In genomic region chr4:8383016-8383415, GRCh38 we compare ENCODE assay signal across 16 cellular contexts. TPM values are rescaled to one million over a fixed set of nuclear protein-coding genes. Genes with fewer than 3 reads are reported as not detected.
DNase-seq lines count a peak whose midpoint lies in the region; ATAC-seq and TF ChIP-seq lines count a peak whose summit lies in the region.
"Had no signal": no experiment of that assay in that cellular context is flagged by ENCODE, and none has a peak within 500 bp of the region (broad histone marks: within the 10 kb centered on the region; RNA-seq: fewer than 3 reads in every experiment).

No MANE protein-coding gene starts in this region.

- peak overlapping the region; percentile 76 for H3K9ac ChIP-seq in BLaER1
- H3K9ac ChIP-seq: SK-N-SH had no signal

- H3K36me3 ChIP-seq in BLaER1 (peaks cover 44% of the 10 kb centered on the region), psoas muscle (ENCODE audit: insufficient read depth in 1 of 2, low read depth in 1 of 2) (peaks cover 0 to 37% of the 10 kb centered on the region in 2 donors)
- H3K36me3 ChIP-seq: HAP-1 had no signal

- no peak for TF ChIP-seq CTCF in psoas muscle (IDR thresholded peaks at IDR 0.05)
- no peak for TF ChIP-seq CTCF in lower leg skin (IDR thresholded peaks at IDR 0.05)

- peak overlapping the region; percentile 90 for H3K27ac ChIP-seq in BLaER1
- peak overlapping the region; percentile 13 for H3K27ac ChIP-seq in right cardiac atrium (ENCODE audit: low read length)
- peak overlapping the region; percentile 9 for H3K27ac ChIP-seq in psoas muscle

- WGBS in right cardiac atrium, result 87% methylated on average over 14 of the region's 14 CpGs
- 76 to 88% (median 81%) methylated on average over 14 of the region's 14 CpGs for WGBS in psoas muscle, 3 donors
- WGBS in lower leg skin, 2 donors, result 88 to 95% methylated on average over 14 of the region's 14 CpGs

- intact Hi-C loops in right cardiac atrium (cut with DNase I) (no loop called here), psoas muscle (cut with DNase I) (no loop called here), lower leg skin (cut with DNase I; ENCODE audit: low total_unique reads) (no loop called here)

- H3K4me3 ChIP-seq in BLaER1, result peak overlapping the region; percentile 62
- H3K4me3 ChIP-seq in right cardiac atrium (ENCODE audit: low read length), result no peak overlapping the region
- H3K4me3 ChIP-seq in psoas muscle, result no peak overlapping the region
- H3K4me3 ChIP-seq in lower leg skin (ENCODE audit: low read depth, poor library complexity, severe bottlenecking), result no peak overlapping the region
- H3K4me3 ChIP-seq: HAP-1, K562 had no signal

- ATAC-seq in right cardiac atrium, result no peak
- ATAC-seq in psoas muscle, result no peak
- no peak for ATAC-seq in HG02610 (IDR thresholded peaks at IDR 0.05; ENCODE audit: unreplicated experiment)
- ATAC-seq: K562, Panc1 had no signal

- H3K27me3 ChIP-seq in BLaER1, result no peaks in the 10 kb centered on the region
- no peaks in the 10 kb centered on the region for H3K27me3 ChIP-seq in right cardiac atrium (ENCODE audit: control insufficient read depth, insufficient read depth)
- H3K27me3 ChIP-seq in psoas muscle (ENCODE audit: insufficient read depth in 3 of 3, low read length in 2 of 3), result no peaks in the 10 kb centered on the region

- H3K4me1 ChIP-seq in BLaER1 (peaks cover 97% of the 10 kb centered on the region), right cardiac atrium (ENCODE audit: control insufficient read depth, insufficient read depth, low read length) (no peaks in the 10 kb centered on the region), psoas muscle (peaks cover 19% of the 10 kb centered on the region)
- H3K4me1 ChIP-seq: HAP-1 had no signal

- TF ChIP-seq POLR2A in lower leg skin (IDR thresholded peaks at IDR 0.05), result no peak

- peak overlapping the region; percentile 91 for H3K4me2 ChIP-seq in BLaER1
- H3K4me2 ChIP-seq: SK-N-SH had no signal

- DNase-seq in NCI-H2171 (lab: John Stamatoyannopoulos, UW) (peak; percentile 20), right cardiac atrium (peak in 1 of 3 donors; percentile 40), psoas muscle (peak in 1 of 2 donors; percentile 46), NCI-H2029 treated with DMSO at 0.1 percent for 48 hours (lab: John Stamatoyannopoulos, UW) (no peak), lower leg skin (ENCODE audit: low spot score in 2 of 2) (no peak)
- DNase-seq: Caco-2; CD4-positive, CD25-positive, alpha-beta regulatory T cell; EL; NCI-H1930; NCI-H774; SK-N-SH had no signal

- no peaks in the 10 kb centered on the region for H3K9me3 ChIP-seq in BLaER1
- no peaks in the 10 kb centered on the region for H3K9me3 ChIP-seq in right cardiac atrium (ENCODE audit: control insufficient read depth, low read length)
- H3K9me3 ChIP-seq in psoas muscle, result no peaks in the 10 kb centered on the region
- H3K9me3 ChIP-seq: Caco-2, HAP-1, SK-N-SH had no signal

- no peaks in the 10 kb centered on the region for H4K20me1 ChIP-seq in BLaER1

RNA-seq across cellular contexts. Expression of gene ACOX3, which starts 57.5 kb away (rescaled TPM):
- total RNA-seq in right cardiac atrium (10 to 100 TPM; 52.9 to 94.8 (median 55.1) TPM), psoas muscle (10 to 100 TPM; 10.3 to 18.8 (median 12.6) TPM), lower leg skin (10 to 100 TPM; 37.5 to 55.9 (median 41.2) TPM)
- polyA plus RNA-seq in right cardiac atrium (25.7 TPM), psoas muscle (10 to 100 TPM in 1 of 3 donors, 1 to 10 TPM in 2; 5.6 to 10.8 (median 8.1) TPM)

RNA-seq across cellular contexts. Expression of gene TRMT44, which starts 57.6 kb away (rescaled TPM):
- 10 to 100 TPM; 10.2 to 12.9 (median 12.5) TPM for total RNA-seq in right cardiac atrium
- polyA plus RNA-seq in right cardiac atrium, result 7.6 TPM
- 1 to 10 TPM; 5.4 to 9.1 (median 6.8) TPM for total RNA-seq in psoas muscle
- polyA plus RNA-seq in psoas muscle, result 1 to 10 TPM; 3.4 to 5.0 (median 3.6) TPM
- total RNA-seq in lower leg skin, result 10 to 100 TPM; 39.0 to 61.0 (median 49.2) TPM

Comparison
In these comparisons a context has a peak if more than half of its experiments do, and no peak if none do; other contexts are left out.
1. H3K27ac ChIP-seq: peak in every context shown above with its lines; median percentile 90 in BLaER1; 13 in right cardiac atrium; 9 in psoas muscle.